In the genomic region with DNA sequence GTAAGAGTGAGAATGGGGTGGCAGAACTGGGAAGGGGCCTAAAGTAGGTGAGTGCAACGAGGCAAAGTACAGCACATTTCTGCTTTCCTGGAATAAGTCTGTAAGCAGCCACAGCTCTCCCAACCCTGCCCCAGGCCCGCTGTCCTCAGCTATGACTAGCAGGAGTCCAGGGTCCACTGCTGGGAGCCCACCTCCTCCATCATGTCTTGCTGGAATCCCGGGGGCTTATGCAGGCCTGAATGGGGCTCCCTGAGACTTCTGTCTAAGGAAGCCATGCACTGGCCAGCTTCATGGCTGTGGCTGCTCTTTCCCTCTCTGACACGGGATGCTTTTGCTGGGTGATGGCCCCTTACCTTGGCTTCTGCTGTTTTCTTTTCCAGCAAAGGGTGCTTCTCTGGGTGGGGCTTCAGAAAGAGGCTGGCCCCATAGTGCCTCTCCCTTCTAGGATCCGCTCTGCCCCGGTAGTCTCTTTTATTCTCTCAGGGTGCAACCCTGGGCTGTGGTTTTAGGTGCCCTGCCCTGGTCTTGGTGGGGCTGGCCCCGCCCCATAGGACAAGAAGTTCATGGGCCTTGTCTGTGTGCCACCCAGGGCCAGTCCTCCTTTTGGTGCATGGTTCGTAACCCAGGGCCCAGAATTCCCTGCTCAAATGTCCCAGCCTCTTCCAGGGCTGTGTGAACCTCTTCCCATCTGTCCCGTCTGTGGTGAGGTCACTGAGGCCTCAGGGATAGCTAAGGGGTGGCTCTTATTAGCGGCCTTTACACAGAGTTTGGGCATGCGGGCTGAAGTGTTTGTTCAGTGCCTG, we compare ENCODE assay signal across 1 cellular context.
TF ChIP-seq lines count a peak whose summit lies in the region.

No MANE protein-coding gene starts in this region.

TF ChIP-seq in HepG2, 621 proteins besides CTCF, POLR2A, EP300 and RAD21 (continued from another document and continues in another):
- TF ChIP-seq, protein P1, sequence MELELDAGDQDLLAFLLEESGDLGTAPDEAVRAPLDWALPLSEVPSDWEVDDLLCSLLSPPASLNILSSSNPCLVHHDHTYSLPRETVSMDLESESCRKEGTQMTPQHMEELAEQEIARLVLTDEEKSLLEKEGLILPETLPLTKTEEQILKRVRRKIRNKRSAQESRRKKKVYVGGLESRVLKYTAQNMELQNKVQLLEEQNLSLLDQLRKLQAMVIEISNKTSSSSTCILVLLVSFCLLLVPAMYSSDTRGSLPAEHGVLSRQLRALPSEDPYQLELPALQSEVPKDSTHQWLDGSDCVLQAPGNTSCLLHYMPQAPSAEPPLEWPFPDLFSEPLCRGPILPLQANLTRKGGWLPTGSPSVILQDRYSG (CRISPR knock-in tag; IDR thresholded peaks at IDR 0.05), result no peak
- TF ChIP-seq TSC22D2 (CRISPR knock-in tag; IDR thresholded peaks at IDR 0.05; ENCODE audit: borderline replicate concordance), result no peak
- TF ChIP-seq NFE2 (CRISPR knock-in tag; IDR thresholded peaks at IDR 0.05), result no peak
- no peak for TF ChIP-seq ZNF530 (CRISPR knock-in tag; IDR thresholded peaks at IDR 0.05; ENCODE audit: low read depth)
- TF ChIP-seq, protein P2, sequence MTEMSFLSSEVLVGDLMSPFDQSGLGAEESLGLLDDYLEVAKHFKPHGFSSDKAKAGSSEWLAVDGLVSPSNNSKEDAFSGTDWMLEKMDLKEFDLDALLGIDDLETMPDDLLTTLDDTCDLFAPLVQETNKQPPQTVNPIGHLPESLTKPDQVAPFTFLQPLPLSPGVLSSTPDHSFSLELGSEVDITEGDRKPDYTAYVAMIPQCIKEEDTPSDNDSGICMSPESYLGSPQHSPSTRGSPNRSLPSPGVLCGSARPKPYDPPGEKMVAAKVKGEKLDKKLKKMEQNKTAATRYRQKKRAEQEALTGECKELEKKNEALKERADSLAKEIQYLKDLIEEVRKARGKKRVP (CRISPR knock-in tag; IDR thresholded peaks at IDR 0.05), result no peak
- TF ChIP-seq, protein P3, sequence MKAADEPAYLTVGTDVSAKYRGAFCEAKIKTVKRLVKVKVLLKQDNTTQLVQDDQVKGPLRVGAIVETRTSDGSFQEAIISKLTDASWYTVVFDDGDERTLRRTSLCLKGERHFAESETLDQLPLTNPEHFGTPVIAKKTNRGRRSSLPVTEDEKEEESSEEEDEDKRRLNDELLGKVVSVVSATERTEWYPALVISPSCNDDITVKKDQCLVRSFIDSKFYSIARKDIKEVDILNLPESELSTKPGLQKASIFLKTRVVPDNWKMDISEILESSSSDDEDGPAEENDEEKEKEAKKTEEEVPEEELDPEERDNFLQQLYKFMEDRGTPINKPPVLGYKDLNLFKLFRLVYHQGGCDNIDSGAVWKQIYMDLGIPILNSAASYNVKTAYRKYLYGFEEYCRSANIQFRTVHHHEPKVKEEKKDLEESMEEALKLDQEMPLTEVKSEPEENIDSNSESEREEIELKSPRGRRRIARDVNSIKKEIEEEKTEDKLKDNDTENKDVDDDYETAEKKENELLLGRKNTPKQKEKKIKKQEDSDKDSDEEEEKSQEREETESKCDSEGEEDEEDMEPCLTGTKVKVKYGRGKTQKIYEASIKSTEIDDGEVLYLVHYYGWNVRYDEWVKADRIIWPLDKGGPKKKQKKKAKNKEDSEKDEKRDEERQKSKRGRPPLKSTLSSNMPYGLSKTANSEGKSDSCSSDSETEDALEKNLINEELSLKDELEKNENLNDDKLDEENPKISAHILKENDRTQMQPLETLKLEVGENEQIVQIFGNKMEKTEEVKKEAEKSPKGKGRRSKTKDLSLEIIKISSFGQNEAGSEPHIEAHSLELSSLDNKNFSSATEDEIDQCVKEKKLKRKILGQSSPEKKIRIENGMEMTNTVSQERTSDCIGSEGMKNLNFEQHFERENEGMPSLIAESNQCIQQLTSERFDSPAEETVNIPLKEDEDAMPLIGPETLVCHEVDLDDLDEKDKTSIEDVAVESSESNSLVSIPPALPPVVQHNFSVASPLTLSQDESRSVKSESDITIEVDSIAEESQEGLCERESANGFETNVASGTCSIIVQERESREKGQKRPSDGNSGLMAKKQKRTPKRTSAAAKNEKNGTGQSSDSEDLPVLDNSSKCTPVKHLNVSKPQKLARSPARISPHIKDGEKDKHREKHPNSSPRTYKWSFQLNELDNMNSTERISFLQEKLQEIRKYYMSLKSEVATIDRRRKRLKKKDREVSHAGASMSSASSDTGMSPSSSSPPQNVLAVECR (CRISPR knock-in tag; IDR thresholded peaks at IDR 0.05; ENCODE audit: borderline replicate concordance), result no peak
- peak; percentile 18; the same call in 1 of the 2 replicates for TF ChIP-seq ZNF644 (CRISPR knock-in tag; IDR thresholded peaks at IDR 0.05; ENCODE audit: low read depth)
- TF ChIP-seq, protein P4, sequence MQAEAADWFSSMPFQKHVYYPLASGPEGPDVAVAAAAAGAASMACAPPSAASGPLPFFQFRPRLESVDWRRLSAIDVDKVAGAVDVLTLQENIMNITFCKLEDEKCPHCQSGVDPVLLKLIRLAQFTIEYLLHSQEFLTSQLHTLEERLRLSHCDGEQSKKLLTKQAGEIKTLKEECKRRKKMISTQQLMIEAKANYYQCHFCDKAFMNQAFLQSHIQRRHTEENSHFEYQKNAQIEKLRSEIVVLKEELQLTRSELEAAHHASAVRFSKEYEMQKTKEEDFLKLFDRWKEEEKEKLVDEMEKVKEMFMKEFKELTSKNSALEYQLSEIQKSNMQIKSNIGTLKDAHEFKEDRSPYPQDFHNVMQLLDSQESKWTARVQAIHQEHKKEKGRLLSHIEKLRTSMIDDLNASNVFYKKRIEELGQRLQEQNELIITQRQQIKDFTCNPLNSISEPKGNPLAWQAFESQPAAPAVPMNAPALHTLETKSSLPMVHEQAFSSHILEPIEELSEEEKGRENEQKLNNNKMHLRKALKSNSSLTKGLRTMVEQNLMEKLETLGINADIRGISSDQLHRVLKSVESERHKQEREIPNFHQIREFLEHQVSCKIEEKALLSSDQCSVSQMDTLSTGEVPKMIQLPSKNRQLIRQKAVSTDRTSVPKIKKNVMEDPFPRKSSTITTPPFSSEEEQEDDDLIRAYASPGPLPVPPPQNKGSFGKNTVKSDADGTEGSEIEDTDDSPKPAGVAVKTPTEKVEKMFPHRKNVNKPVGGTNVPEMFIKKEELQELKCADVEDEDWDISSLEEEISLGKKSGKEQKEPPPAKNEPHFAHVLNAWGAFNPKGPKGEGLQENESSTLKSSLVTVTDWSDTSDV (CRISPR knock-in tag; IDR thresholded peaks at IDR 0.05), result no peak
- TF ChIP-seq, protein P5, sequence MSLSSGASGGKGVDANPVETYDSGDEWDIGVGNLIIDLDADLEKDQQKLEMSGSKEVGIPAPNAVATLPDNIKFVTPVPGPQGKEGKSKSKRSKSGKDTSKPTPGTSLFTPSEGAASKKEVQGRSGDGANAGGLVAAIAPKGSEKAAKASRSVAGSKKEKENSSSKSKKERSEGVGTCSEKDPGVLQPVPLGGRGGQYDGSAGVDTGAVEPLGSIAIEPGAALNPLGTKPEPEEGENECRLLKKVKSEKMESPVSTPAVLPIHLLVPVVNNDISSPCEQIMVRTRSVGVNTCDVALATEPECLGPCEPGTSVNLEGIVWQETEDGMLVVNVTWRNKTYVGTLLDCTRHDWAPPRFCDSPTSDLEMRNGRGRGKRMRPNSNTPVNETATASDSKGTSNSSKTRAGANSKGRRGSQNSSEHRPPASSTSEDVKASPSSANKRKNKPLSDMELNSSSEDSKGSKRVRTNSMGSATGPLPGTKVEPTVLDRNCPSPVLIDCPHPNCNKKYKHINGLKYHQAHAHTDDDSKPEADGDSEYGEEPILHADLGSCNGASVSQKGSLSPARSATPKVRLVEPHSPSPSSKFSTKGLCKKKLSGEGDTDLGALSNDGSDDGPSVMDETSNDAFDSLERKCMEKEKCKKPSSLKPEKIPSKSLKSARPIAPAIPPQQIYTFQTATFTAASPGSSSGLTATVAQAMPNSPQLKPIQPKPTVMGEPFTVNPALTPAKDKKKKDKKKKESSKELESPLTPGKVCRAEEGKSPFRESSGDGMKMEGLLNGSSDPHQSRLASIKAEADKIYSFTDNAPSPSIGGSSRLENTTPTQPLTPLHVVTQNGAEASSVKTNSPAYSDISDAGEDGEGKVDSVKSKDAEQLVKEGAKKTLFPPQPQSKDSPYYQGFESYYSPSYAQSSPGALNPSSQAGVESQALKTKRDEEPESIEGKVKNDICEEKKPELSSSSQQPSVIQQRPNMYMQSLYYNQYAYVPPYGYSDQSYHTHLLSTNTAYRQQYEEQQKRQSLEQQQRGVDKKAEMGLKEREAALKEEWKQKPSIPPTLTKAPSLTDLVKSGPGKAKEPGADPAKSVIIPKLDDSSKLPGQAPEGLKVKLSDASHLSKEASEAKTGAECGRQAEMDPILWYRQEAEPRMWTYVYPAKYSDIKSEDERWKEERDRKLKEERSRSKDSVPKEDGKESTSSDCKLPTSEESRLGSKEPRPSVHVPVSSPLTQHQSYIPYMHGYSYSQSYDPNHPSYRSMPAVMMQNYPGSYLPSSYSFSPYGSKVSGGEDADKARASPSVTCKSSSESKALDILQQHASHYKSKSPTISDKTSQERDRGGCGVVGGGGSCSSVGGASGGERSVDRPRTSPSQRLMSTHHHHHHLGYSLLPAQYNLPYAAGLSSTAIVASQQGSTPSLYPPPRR (CRISPR knock-in tag; IDR thresholded peaks at IDR 0.05; ENCODE audit: borderline replicate concordance), result peak; percentile 60
- TF ChIP-seq, protein P6, sequence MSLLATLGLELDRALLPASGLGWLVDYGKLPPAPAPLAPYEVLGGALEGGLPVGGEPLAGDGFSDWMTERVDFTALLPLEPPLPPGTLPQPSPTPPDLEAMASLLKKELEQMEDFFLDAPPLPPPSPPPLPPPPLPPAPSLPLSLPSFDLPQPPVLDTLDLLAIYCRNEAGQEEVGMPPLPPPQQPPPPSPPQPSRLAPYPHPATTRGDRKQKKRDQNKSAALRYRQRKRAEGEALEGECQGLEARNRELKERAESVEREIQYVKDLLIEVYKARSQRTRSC (CRISPR knock-in tag; IDR thresholded peaks at IDR 0.05; ENCODE audit: low read depth), result no peak
- TF ChIP-seq, protein P7, sequence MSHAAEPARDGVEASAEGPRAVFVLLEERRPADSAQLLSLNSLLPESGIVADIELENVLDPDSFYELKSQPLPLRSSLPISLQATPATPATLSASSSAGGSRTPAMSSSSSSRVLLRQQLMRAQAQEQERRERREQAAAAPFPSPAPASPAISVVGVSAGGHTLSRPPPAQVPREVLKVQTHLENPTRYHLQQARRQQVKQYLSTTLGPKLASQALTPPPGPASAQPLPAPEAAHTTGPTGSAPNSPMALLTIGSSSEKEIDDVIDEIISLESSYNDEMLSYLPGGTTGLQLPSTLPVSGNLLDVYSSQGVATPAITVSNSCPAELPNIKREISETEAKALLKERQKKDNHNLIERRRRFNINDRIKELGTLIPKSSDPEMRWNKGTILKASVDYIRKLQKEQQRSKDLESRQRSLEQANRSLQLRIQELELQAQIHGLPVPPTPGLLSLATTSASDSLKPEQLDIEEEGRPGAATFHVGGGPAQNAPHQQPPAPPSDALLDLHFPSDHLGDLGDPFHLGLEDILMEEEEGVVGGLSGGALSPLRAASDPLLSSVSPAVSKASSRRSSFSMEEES (CRISPR knock-in tag; IDR thresholded peaks at IDR 0.05), result no peak
- TF ChIP-seq ZNF816 (CRISPR knock-in tag; IDR thresholded peaks at IDR 0.05; ENCODE audit: borderline replicate concordance), result no peak
- 0 out of 2 replicates have a peak, but pooled peaks have one; percentile 50 for TF ChIP-seq ZNF264 (CRISPR knock-in tag; IDR thresholded peaks at IDR 0.05)
- TF ChIP-seq ZSCAN22 (CRISPR knock-in tag; IDR thresholded peaks at IDR 0.05), result no peak
- no peak for TF ChIP-seq ZNF33A (CRISPR knock-in tag; IDR thresholded peaks at IDR 0.05; ENCODE audit: borderline replicate concordance)
- no peak for TF ChIP-seq GZF1 (CRISPR knock-in tag; IDR thresholded peaks at IDR 0.05)
- no peak for TF ChIP-seq HNRNPH1 (optimal IDR thresholded peaks at IDR 0.05; ENCODE audit: low read depth, low read length)
- peak; percentile 31 for TF ChIP-seq XRCC5 (optimal IDR thresholded peaks at IDR 0.05; ENCODE audit: low read length)
- no peak; the same call in none of the 2 replicates for TF ChIP-seq AKAP8 (CRISPR knock-in tag; IDR thresholded peaks at IDR 0.05)
- TF ChIP-seq TCF7 (IDR thresholded peaks at IDR 0.05; ENCODE audit: low read depth), result no peak
- no peak for TF ChIP-seq U2AF2 (IDR thresholded peaks at IDR 0.05; ENCODE audit: low read depth, low read length)
- TF ChIP-seq ZNF343 (CRISPR knock-in tag; IDR thresholded peaks at IDR 0.05), result no peak; the same call in 1 of the 2 replicates
- TF ChIP-seq, protein P8, sequence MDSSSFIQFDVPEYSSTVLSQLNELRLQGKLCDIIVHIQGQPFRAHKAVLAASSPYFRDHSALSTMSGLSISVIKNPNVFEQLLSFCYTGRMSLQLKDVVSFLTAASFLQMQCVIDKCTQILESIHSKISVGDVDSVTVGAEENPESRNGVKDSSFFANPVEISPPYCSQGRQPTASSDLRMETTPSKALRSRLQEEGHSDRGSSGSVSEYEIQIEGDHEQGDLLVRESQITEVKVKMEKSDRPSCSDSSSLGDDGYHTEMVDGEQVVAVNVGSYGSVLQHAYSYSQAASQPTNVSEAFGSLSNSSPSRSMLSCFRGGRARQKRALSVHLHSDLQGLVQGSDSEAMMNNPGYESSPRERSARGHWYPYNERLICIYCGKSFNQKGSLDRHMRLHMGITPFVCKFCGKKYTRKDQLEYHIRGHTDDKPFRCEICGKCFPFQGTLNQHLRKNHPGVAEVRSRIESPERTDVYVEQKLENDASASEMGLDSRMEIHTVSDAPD (CRISPR knock-in tag; IDR thresholded peaks at IDR 0.05), result no peak
- TF ChIP-seq ISX (CRISPR knock-in tag; conservative IDR thresholded peaks at IDR 0.05), result 0 out of 2 replicates have a peak, but pooled peaks have one; percentile 52
- TF ChIP-seq SNAPC2 (CRISPR knock-in tag; IDR thresholded peaks at IDR 0.05), result peak; percentile 58; the same call in 1 of the 2 replicates
- TF ChIP-seq JDP2 (CRISPR knock-in tag; IDR thresholded peaks at IDR 0.05; ENCODE audit: borderline replicate concordance), result no peak
- TF ChIP-seq ZNF326 (CRISPR knock-in tag; IDR thresholded peaks at IDR 0.05; ENCODE audit: borderline replicate concordance), result no peak
- TF ChIP-seq, protein P9, sequence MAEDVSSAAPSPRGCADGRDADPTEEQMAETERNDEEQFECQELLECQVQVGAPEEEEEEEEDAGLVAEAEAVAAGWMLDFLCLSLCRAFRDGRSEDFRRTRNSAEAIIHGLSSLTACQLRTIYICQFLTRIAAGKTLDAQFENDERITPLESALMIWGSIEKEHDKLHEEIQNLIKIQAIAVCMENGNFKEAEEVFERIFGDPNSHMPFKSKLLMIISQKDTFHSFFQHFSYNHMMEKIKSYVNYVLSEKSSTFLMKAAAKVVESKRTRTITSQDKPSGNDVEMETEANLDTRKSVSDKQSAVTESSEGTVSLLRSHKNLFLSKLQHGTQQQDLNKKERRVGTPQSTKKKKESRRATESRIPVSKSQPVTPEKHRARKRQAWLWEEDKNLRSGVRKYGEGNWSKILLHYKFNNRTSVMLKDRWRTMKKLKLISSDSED (CRISPR knock-in tag; IDR thresholded peaks at IDR 0.05), result no peak
- TF ChIP-seq, protein P10, sequence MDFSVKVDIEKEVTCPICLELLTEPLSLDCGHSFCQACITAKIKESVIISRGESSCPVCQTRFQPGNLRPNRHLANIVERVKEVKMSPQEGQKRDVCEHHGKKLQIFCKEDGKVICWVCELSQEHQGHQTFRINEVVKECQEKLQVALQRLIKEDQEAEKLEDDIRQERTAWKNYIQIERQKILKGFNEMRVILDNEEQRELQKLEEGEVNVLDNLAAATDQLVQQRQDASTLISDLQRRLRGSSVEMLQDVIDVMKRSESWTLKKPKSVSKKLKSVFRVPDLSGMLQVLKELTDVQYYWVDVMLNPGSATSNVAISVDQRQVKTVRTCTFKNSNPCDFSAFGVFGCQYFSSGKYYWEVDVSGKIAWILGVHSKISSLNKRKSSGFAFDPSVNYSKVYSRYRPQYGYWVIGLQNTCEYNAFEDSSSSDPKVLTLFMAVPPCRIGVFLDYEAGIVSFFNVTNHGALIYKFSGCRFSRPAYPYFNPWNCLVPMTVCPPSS (IDR thresholded peaks at IDR 0.05), result no peak
